ENCODE assay signal across 27 cellular contexts in genomic region chr3:122826315-122826714, GRCh38.
"Had no signal": no experiment of that assay in that cellular context is flagged by ENCODE, and none has a peak within 500 bp of the region (broad histone marks: within the 10 kb centered on the region; RNA-seq: fewer than 3 reads in every experiment).

No MANE protein-coding gene starts in this region.

- H3K27ac Mint-ChIP-seq: activated B cell treated with CpG ODN at 0.5 μM for 24 hours; activated CD4-positive, alpha-beta T cell treated with anti-CD3 and anti-CD28 coated beads, Interleukin-2, amount 10 ng/mL, durations not matched to agents 24 days and 14 days; activated CD8-positive, alpha-beta memory T cell treated with anti-CD3 and anti-CD28 coated beads, Interleukin-2, amount 10 ng/mL, durations not matched to agents 7 days and 5 days; activated naive CD4-positive, alpha-beta T cell treated with anti-CD3 and anti-CD28 coated beads, Interleukin-2, amount 50 U/mL, for 24 hours; activated T-cell treated with anti-CD3 and anti-CD28 coated beads, Interleukin-2, amount 50 U/mL, for 24 hours; activated T-helper 1 cell treated with anti-CD3 and anti-CD28 coated beads, Interleukin-12 subunit alpha, Interleukin-12 subunit beta, Interleukin-2, Interleukin-4 antibody, amounts not matched to agents 30 ng/mL and 10 ng/mL and 1 ng/mL, durations not matched to agents 14 hours and 24 hours and 36 hours; T-cell had no signal

- H3K9me3 ChIP-seq: ascending aorta, body of pancreas had no signal

- H3K36me3 ChIP-seq: MG63 had no signal

- H3K27me3 Mint-ChIP-seq: activated B cell treated with CpG ODN at 0.5 μM for 24 hours; activated CD4-positive, alpha-beta T cell treated with anti-CD3 and anti-CD28 coated beads, Interleukin-2, amount 10 ng/mL, durations not matched to agents 24 days and 14 days; activated CD8-positive, alpha-beta memory T cell treated with anti-CD3 and anti-CD28 coated beads, Interleukin-2, amount 10 ng/mL, durations not matched to agents 7 days and 5 days; activated naive CD4-positive, alpha-beta T cell treated with anti-CD3 and anti-CD28 coated beads, Interleukin-2, amount 50 U/mL, for 24 hours; activated T-cell treated with anti-CD3 and anti-CD28 coated beads, Interleukin-2, amount 50 U/mL, for 24 hours; T-cell had no signal

- H3K4me1 Mint-ChIP-seq: activated B cell treated with CpG ODN at 0.5 μM for 24 hours; activated CD4-positive, alpha-beta T cell treated with anti-CD3 and anti-CD28 coated beads, Interleukin-2, amount 10 ng/mL, durations not matched to agents 24 days and 14 days; activated CD8-positive, alpha-beta memory T cell treated with anti-CD3 and anti-CD28 coated beads, Interleukin-2, amount 10 ng/mL, durations not matched to agents 7 days and 5 days; activated naive CD4-positive, alpha-beta T cell treated with anti-CD3 and anti-CD28 coated beads, Interleukin-2, amount 50 U/mL, for 24 hours; T-cell had no signal

- H3K27ac ChIP-seq: ascending aorta, body of pancreas, SK-N-MC had no signal

- H3K4me1 ChIP-seq: ascending aorta, body of pancreas had no signal

- H3K27me3 ChIP-seq: ascending aorta, body of pancreas, MG63 had no signal

- H3K4me3 ChIP-seq: ascending aorta, body of pancreas, MG63, SK-N-MC had no signal

- ATAC-seq: activated CD8-positive, alpha-beta memory T cell treated with anti-CD3 and anti-CD28 coated beads, Interleukin-2, amount 10 ng/mL, durations not matched to agents 7 days and 5 days; body of pancreas; Panc1; Right ventricle myocardium inferior; T-cell had no signal

- H3K9me3 Mint-ChIP-seq: activated B cell treated with CpG ODN at 0.5 μM for 24 hours; activated CD4-positive, alpha-beta T cell treated with anti-CD3 and anti-CD28 coated beads, Interleukin-2, amount 10 ng/mL, durations not matched to agents 24 days and 14 days; activated naive CD4-positive, alpha-beta T cell treated with anti-CD3 and anti-CD28 coated beads, Interleukin-2, amount 50 U/mL, for 24 hours; activated T-cell treated with anti-CD3 and anti-CD28 coated beads, Interleukin-2, amount 50 U/mL, for 24 hours; activated T-helper 1 cell treated with anti-CD3 and anti-CD28 coated beads, Interleukin-12 subunit alpha, Interleukin-12 subunit beta, Interleukin-2, Interleukin-4 antibody, amounts not matched to agents 30 ng/mL and 10 ng/mL and 1 ng/mL, durations not matched to agents 14 hours and 24 hours and 36 hours; T-cell had no signal

- H3K4me3 Mint-ChIP-seq: activated B cell treated with CpG ODN at 0.5 μM for 24 hours; activated CD4-positive, alpha-beta T cell treated with anti-CD3 and anti-CD28 coated beads, Interleukin-2, amount 10 ng/mL, durations not matched to agents 24 days and 14 days; activated CD8-positive, alpha-beta memory T cell treated with anti-CD3 and anti-CD28 coated beads, Interleukin-2, amount 10 ng/mL, durations not matched to agents 7 days and 5 days; activated naive CD4-positive, alpha-beta T cell treated with anti-CD3 and anti-CD28 coated beads, Interleukin-2, amount 50 U/mL, for 24 hours; activated T-cell treated with anti-CD3 and anti-CD28 coated beads, Interleukin-2, amount 50 U/mL, for 24 hours; activated T-helper 1 cell treated with anti-CD3 and anti-CD28 coated beads, Interleukin-12 subunit alpha, Interleukin-12 subunit beta, Interleukin-2, Interleukin-4 antibody, amounts not matched to agents 30 ng/mL and 10 ng/mL and 1 ng/mL, durations not matched to agents 14 hours and 24 hours and 36 hours; T-cell had no signal

- DNase-seq: activated B cell treated with CpG ODN at 0.5 μM for 24 hours; activated CD4-positive, alpha-beta T cell treated with anti-CD3 and anti-CD28 coated beads for 1 hour; activated CD4-positive, alpha-beta T cell treated with anti-CD3 and anti-CD28 coated beads, Interleukin-2, amount 50 U/mL, for 48 hours; activated CD8-positive, alpha-beta memory T cell treated with anti-CD3 and anti-CD28 coated beads, Interleukin-2, amount 10 ng/mL, durations not matched to agents 7 days and 5 days; activated effector memory CD4-positive, alpha-beta T cell treated with Interleukin-2 at 50 U/mL for 16 hours; activated naive CD4-positive, alpha-beta T cell; activated T-cell treated with anti-CD3 and anti-CD28 coated beads, Interleukin-2, amount 50 U/mL, for 24 hours; body of pancreas; MG63; NCI-H146; NCI-H187 treated with DMSO at 0.1 percent for 48 hours; NCI-H2081 treated with DMSO at 0.1 percent for 48 hours; NCI-H446; NCI-H524; NCI-H748 treated with DMSO at 0.1 percent for 48 hours; RPMI8226; T-cell; T-helper 2 cell; T1000 had no signal

- FAIRE-seq: TTC549 had no signal
